2 cellular contexts compared by ENCODE assay signal in the genomic region with DNA sequence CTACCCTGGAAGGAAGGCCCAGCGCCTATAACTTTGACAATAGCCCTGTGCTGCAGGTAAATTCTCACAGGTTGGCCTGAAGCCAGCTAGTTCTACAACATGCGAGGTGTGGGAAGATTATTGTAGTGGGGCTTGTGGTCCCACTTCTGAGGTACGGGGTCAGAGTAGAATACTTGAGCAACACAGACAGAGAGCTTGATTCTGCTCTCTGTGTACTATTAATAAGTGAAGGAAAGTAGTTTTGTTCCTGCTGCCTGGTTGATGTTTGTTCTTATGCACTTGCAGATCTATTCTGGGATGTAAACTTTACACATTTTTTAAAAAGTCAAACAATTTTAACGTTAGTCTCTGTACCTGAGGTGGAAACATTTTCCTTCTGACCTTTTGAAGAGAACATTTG.
TF ChIP-seq lines count a peak whose summit lies in the region.

No MANE protein-coding gene starts in this region.

TF ChIP-seq in IMR-90, 13 proteins besides CTCF, POLR2A, EP300 and RAD21:
- no peak for TF ChIP-seq CHD1 (IDR thresholded peaks at IDR 0.05; ENCODE audit: low read depth, low read length)
- TF ChIP-seq, protein P1, sequence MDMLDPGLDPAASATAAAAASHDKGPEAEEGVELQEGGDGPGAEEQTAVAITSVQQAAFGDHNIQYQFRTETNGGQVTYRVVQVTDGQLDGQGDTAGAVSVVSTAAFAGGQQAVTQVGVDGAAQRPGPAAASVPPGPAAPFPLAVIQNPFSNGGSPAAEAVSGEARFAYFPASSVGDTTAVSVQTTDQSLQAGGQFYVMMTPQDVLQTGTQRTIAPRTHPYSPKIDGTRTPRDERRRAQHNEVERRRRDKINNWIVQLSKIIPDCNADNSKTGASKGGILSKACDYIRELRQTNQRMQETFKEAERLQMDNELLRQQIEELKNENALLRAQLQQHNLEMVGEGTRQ (IDR thresholded peaks at IDR 0.05; ENCODE audit: low read depth, low read length): no peak
- no peak for TF ChIP-seq SMC3 (IDR thresholded peaks at IDR 0.05; ENCODE audit: low read depth, low read length)
- TF ChIP-seq RCOR1 (IDR thresholded peaks at IDR 0.05; ENCODE audit: insufficient replicate concordance, low read length): no peak
- no peak for TF ChIP-seq NFE2L2 (IDR thresholded peaks at IDR 0.05; ENCODE audit: low read depth, low read length)
- TF ChIP-seq ELK1 (IDR thresholded peaks at IDR 0.05; ENCODE audit: borderline replicate concordance, low read depth, low read length): no peak
- no peak for TF ChIP-seq RFX5 (IDR thresholded peaks at IDR 0.05; ENCODE audit: low read depth, low read length)
- TF ChIP-seq MAZ (IDR thresholded peaks at IDR 0.05; ENCODE audit: borderline replicate concordance, low read depth, low read length): no peak
- TF ChIP-seq BHLHE40 (IDR thresholded peaks at IDR 0.05; ENCODE audit: low read depth, low read length): no peak
- no peak for TF ChIP-seq MAFK (IDR thresholded peaks at IDR 0.05; ENCODE audit: low read depth, low read length)
- TF ChIP-seq MXI1 (IDR thresholded peaks at IDR 0.05; ENCODE audit: borderline replicate concordance, low read depth, low read length): no peak
- no peak for TF ChIP-seq CEBPB (IDR thresholded peaks at IDR 0.05; ENCODE audit: low read depth, low read length)
- no peak for TF ChIP-seq FOS (IDR thresholded peaks at IDR 0.05; ENCODE audit: low read depth, low read length)
TF ChIP-seq in IMR-90: peak in this region for 0.

TF ChIP-seq in endothelial cell of umbilical vein, 7 proteins besides CTCF, POLR2A, EP300 and RAD21:
- TF ChIP-seq MYC (IDR thresholded peaks at IDR 0.05; ENCODE audit: low read depth, low read length) (no peak), FOS (IDR thresholded peaks at IDR 0.05; ENCODE audit: borderline replicate concordance, insufficient read depth, low read length) (no peak), EZH2 (IDR thresholded peaks at IDR 0.05; ENCODE audit: borderline replicate concordance, low read depth, low read length, severe bottlenecking) (no peak), GATA2 (IDR thresholded peaks at IDR 0.05; ENCODE audit: insufficient read depth, insufficient read length, low read depth, low read length) (no peak), POLR2AphosphoS5 (IDR thresholded peaks at IDR 0.05; ENCODE audit: insufficient read depth, low read depth, low read length) (no peak), JUN (IDR thresholded peaks at IDR 0.05; ENCODE audit: borderline replicate concordance, insufficient read depth, insufficient read length, low read depth) (no peak)
- TF ChIP-seq, protein P2, sequence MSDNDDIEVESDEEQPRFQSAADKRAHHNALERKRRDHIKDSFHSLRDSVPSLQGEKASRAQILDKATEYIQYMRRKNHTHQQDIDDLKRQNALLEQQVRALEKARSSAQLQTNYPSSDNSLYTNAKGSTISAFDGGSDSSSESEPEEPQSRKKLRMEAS (IDR thresholded peaks at IDR 0.05; ENCODE audit: insufficient read depth, insufficient read length): no peak
